ENCODE assay signal across 1 cellular context in genomic region chr19:45927565-45928261, GRCh38.
TF ChIP-seq lines count a peak whose summit lies in the region.

No MANE protein-coding gene starts in this region.

TF ChIP-seq in GM12878, 131 proteins besides CTCF, POLR2A, EP300 and RAD21 (continues in another document):
- TF ChIP-seq SIN3A (IDR thresholded peaks at IDR 0.05; ENCODE audit: low read depth, low read length): peak; percentile 99
- no peak for TF ChIP-seq BACH1 (IDR thresholded peaks at IDR 0.05; ENCODE audit: borderline replicate concordance)
- TF ChIP-seq POLR2AphosphoS2 (IDR thresholded peaks at IDR 0.05; ENCODE audit: low read depth, low read length): no peak
- no peak for TF ChIP-seq ZNF384 (IDR thresholded peaks at IDR 0.05; ENCODE audit: borderline replicate concordance, low read depth, low read length)
- TF ChIP-seq, protein P1, sequence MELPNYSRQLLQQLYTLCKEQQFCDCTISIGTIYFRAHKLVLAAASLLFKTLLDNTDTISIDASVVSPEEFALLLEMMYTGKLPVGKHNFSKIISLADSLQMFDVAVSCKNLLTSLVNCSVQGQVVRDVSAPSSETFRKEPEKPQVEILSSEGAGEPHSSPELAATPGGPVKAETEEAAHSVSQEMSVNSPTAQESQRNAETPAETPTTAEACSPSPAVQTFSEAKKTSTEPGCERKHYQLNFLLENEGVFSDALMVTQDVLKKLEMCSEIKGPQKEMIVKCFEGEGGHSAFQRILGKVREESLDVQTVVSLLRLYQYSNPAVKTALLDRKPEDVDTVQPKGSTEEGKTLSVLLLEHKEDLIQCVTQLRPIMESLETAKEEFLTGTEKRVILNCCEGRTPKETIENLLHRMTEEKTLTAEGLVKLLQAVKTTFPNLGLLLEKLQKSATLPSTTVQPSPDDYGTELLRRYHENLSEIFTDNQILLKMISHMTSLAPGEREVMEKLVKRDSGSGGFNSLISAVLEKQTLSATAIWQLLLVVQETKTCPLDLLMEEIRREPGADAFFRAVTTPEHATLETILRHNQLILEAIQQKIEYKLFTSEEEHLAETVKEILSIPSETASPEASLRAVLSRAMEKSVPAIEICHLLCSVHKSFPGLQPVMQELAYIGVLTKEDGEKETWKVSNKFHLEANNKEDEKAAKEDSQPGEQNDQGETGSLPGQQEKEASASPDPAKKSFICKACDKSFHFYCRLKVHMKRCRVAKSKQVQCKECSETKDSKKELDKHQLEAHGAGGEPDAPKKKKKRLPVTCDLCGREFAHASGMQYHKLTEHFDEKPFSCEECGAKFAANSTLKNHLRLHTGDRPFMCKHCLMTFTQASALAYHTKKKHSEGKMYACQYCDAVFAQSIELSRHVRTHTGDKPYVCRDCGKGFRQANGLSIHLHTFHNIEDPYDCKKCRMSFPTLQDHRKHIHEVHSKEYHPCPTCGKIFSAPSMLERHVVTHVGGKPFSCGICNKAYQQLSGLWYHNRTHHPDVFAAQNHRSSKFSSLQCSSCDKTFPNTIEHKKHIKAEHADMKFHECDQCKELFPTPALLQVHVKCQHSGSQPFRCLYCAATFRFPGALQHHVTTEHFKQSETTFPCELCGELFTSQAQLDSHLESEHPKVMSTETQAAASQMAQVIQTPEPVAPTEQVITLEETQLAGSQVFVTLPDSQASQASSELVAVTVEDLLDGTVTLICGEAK (IDR thresholded peaks at IDR 0.05; ENCODE audit: borderline replicate concordance): no peak; the same call in 1 of the 2 replicates
- peak; percentile 91 for TF ChIP-seq RAD51 (IDR thresholded peaks at IDR 0.05)
- TF ChIP-seq, protein P2, sequence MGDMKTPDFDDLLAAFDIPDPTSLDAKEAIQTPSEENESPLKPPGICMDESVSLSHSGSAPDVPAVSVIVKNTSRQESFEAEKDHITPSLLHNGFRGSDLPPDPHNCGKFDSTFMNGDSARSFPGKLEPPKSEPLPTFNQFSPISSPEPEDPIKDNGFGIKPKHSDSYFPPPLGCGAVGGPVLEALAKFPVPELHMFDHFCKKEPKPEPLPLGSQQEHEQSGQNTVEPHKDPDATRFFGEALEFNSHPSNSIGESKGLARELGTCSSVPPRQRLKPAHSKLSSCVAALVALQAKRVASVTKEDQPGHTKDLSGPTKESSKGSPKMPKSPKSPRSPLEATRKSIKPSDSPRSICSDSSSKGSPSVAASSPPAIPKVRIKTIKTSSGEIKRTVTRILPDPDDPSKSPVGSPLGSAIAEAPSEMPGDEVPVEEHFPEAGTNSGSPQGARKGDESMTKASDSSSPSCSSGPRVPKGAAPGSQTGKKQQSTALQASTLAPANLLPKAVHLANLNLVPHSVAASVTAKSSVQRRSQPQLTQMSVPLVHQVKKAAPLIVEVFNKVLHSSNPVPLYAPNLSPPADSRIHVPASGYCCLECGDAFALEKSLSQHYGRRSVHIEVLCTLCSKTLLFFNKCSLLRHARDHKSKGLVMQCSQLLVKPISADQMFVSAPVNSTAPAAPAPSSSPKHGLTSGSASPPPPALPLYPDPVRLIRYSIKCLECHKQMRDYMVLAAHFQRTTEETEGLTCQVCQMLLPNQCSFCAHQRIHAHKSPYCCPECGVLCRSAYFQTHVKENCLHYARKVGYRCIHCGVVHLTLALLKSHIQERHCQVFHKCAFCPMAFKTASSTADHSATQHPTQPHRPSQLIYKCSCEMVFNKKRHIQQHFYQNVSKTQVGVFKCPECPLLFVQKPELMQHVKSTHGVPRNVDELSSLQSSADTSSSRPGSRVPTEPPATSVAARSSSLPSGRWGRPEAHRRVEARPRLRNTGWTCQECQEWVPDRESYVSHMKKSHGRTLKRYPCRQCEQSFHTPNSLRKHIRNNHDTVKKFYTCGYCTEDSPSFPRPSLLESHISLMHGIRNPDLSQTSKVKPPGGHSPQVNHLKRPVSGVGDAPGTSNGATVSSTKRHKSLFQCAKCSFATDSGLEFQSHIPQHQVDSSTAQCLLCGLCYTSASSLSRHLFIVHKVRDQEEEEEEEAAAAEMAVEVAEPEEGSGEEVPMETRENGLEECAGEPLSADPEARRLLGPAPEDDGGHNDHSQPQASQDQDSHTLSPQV (IDR thresholded peaks at IDR 0.05): no peak
- no peak for TF ChIP-seq PML (IDR thresholded peaks at IDR 0.05; ENCODE audit: low read length)
- peak; percentile 44; the same call in 1 of the 2 replicates for TF ChIP-seq PAX5 (IDR thresholded peaks at IDR 0.05; ENCODE audit: borderline replicate concordance, low read depth, low read length)
- TF ChIP-seq CBX3 (IDR thresholded peaks at IDR 0.05; ENCODE audit: borderline replicate concordance, low read depth): no peak
- peak; percentile 56; the same call in 1 of the 2 replicates for TF ChIP-seq LARP7 (IDR thresholded peaks at IDR 0.05)
- TF ChIP-seq BCL3 (IDR thresholded peaks at IDR 0.05; ENCODE audit: borderline replicate concordance, insufficient read depth, low read depth, low read length, poor library complexity, severe bottlenecking): no peak
- peak; percentile 77 for TF ChIP-seq GATAD2B (conservative IDR thresholded peaks at IDR 0.05; ENCODE audit: low read depth)
- TF ChIP-seq, protein P3, sequence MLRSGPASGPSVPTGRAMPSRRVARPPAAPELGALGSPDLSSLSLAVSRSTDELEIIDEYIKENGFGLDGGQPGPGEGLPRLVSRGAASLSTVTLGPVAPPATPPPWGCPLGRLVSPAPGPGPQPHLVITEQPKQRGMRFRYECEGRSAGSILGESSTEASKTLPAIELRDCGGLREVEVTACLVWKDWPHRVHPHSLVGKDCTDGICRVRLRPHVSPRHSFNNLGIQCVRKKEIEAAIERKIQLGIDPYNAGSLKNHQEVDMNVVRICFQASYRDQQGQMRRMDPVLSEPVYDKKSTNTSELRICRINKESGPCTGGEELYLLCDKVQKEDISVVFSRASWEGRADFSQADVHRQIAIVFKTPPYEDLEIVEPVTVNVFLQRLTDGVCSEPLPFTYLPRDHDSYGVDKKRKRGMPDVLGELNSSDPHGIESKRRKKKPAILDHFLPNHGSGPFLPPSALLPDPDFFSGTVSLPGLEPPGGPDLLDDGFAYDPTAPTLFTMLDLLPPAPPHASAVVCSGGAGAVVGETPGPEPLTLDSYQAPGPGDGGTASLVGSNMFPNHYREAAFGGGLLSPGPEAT (IDR thresholded peaks at IDR 0.05; ENCODE audit: low read depth): peak; percentile 80
- TF ChIP-seq SP1 (IDR thresholded peaks at IDR 0.05; ENCODE audit: low read depth, low read length): peak; percentile 95
- TF ChIP-seq MYC (IDR thresholded peaks at IDR 0.05; ENCODE audit: insufficient read depth, insufficient read length, insufficient replicate concordance, low read length, severe bottlenecking): no peak
- peak; percentile 75 for TF ChIP-seq MXI1 (IDR thresholded peaks at IDR 0.05; ENCODE audit: low read depth, low read length)
- no peak for TF ChIP-seq SMAD5 (IDR thresholded peaks at IDR 0.05; ENCODE audit: low read depth)
- peak; percentile 81 for TF ChIP-seq RUNX3 (IDR thresholded peaks at IDR 0.05; ENCODE audit: low read length)
- TF ChIP-seq JUNB (IDR thresholded peaks at IDR 0.05): no peak
- no peak for TF ChIP-seq ASH2L (IDR thresholded peaks at IDR 0.05; ENCODE audit: borderline replicate concordance, low read depth)
- TF ChIP-seq KAT2A (conservative IDR thresholded peaks at IDR 0.05; ENCODE audit: control insufficient read depth, low read depth, low read length): no peak
- TF ChIP-seq, protein P4, sequence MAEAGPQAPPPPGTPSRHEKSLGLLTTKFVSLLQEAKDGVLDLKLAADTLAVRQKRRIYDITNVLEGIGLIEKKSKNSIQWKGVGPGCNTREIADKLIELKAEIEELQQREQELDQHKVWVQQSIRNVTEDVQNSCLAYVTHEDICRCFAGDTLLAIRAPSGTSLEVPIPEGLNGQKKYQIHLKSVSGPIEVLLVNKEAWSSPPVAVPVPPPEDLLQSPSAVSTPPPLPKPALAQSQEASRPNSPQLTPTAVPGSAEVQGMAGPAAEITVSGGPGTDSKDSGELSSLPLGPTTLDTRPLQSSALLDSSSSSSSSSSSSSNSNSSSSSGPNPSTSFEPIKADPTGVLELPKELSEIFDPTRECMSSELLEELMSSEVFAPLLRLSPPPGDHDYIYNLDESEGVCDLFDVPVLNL (IDR thresholded peaks at IDR 0.05; ENCODE audit: low read depth, low read length): peak; percentile 100
- TF ChIP-seq BRCA1 (IDR thresholded peaks at IDR 0.05; ENCODE audit: low read depth, low read length): no peak
- TF ChIP-seq STAT3 (IDR thresholded peaks at IDR 0.05; ENCODE audit: low read depth, low read length): no peak
- no peak for TF ChIP-seq ZSCAN29 (IDR thresholded peaks at IDR 0.05)
- TF ChIP-seq CREM (IDR thresholded peaks at IDR 0.05; ENCODE audit: low read depth): peak; percentile 87
- TF ChIP-seq ZZZ3 (IDR thresholded peaks at IDR 0.05; ENCODE audit: control insufficient read depth, insufficient read length, low read depth): no peak
- no peak for TF ChIP-seq YBX1 (IDR thresholded peaks at IDR 0.05)
- TF ChIP-seq, protein P5, sequence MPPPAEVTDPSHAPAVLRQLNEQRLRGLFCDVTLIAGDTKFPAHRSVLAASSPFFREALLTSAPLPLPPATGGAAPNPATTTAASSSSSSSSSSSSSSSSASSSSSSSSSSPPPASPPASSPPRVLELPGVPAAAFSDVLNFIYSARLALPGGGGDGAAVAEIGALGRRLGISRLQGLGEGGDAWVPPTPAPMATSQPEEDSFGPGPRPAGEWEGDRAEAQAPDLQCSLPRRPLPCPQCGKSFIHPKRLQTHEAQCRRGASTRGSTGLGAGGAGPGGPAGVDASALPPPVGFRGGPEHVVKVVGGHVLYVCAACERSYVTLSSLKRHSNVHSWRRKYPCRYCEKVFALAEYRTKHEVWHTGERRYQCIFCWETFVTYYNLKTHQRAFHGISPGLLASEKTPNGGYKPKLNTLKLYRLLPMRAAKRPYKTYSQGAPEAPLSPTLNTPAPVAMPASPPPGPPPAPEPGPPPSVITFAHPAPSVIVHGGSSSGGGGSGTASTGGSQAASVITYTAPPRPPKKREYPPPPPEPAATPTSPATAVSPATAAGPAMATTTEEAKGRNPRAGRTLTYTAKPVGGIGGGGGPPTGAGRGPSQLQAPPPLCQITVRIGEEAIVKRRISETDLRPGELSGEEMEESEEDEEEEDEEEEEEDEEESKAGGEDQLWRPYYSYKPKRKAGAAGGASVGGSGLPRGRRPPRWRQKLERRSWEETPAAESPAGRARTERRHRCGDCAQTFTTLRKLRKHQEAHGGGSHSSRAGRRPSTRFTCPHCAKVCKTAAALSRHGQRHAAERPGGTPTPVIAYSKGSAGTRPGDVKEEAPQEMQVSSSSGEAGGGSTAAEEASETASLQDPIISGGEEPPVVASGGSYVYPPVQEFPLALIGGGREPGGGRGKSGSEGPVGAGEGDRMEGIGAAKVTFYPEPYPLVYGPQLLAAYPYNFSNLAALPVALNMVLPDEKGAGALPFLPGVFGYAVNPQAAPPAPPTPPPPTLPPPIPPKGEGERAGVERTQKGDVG (CRISPR knock-in tag; IDR thresholded peaks at IDR 0.05): no peak
- TF ChIP-seq MTA2 (IDR thresholded peaks at IDR 0.05; ENCODE audit: low read depth): no peak
- TF ChIP-seq TAF1 (IDR thresholded peaks at IDR 0.05; ENCODE audit: borderline replicate concordance, low read depth, low read length): peak; percentile 13; the same call in 1 of the 2 replicates
- no peak for TF ChIP-seq WRNIP1 (IDR thresholded peaks at IDR 0.05; ENCODE audit: borderline replicate concordance, low read depth, low read length)
- no peak for TF ChIP-seq HDAC6 (IDR thresholded peaks at IDR 0.05; ENCODE audit: unreplicated experiment)
- TF ChIP-seq SREBF2 (IDR thresholded peaks at IDR 0.05; ENCODE audit: low read length): no peak
- peak; percentile 93 for TF ChIP-seq CHD2 (IDR thresholded peaks at IDR 0.05; ENCODE audit: borderline replicate concordance, low read depth, low read length)
- TF ChIP-seq, protein P6, sequence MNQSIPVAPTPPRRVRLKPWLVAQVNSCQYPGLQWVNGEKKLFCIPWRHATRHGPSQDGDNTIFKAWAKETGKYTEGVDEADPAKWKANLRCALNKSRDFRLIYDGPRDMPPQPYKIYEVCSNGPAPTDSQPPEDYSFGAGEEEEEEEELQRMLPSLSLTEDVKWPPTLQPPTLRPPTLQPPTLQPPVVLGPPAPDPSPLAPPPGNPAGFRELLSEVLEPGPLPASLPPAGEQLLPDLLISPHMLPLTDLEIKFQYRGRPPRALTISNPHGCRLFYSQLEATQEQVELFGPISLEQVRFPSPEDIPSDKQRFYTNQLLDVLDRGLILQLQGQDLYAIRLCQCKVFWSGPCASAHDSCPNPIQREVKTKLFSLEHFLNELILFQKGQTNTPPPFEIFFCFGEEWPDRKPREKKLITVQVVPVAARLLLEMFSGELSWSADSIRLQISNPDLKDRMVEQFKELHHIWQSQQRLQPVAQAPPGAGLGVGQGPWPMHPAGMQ (IDR thresholded peaks at IDR 0.05; ENCODE audit: borderline replicate concordance): no peak
- peak; percentile 95 for TF ChIP-seq HCFC1 (IDR thresholded peaks at IDR 0.05; ENCODE audit: low read length)
- TF ChIP-seq ZNF274 (IDR thresholded peaks at IDR 0.05; ENCODE audit: insufficient read depth, insufficient read length): no peak
- no peak for TF ChIP-seq MLLT1 (IDR thresholded peaks at IDR 0.05)
- TF ChIP-seq ZBED1 (IDR thresholded peaks at IDR 0.05; ENCODE audit: borderline replicate concordance): no peak
- TF ChIP-seq, protein P7, sequence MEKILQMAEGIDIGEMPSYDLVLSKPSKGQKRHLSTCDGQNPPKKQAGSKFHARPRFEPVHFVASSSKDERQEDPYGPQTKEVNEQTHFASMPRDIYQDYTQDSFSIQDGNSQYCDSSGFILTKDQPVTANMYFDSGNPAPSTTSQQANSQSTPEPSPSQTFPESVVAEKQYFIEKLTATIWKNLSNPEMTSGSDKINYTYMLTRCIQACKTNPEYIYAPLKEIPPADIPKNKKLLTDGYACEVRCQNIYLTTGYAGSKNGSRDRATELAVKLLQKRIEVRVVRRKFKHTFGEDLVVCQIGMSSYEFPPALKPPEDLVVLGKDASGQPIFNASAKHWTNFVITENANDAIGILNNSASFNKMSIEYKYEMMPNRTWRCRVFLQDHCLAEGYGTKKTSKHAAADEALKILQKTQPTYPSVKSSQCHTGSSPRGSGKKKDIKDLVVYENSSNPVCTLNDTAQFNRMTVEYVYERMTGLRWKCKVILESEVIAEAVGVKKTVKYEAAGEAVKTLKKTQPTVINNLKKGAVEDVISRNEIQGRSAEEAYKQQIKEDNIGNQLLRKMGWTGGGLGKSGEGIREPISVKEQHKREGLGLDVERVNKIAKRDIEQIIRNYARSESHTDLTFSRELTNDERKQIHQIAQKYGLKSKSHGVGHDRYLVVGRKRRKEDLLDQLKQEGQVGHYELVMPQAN (conservative IDR thresholded peaks at IDR 0.05): peak; percentile 99
